ENCODE assay signal across 9 cellular contexts in the genomic region with DNA sequence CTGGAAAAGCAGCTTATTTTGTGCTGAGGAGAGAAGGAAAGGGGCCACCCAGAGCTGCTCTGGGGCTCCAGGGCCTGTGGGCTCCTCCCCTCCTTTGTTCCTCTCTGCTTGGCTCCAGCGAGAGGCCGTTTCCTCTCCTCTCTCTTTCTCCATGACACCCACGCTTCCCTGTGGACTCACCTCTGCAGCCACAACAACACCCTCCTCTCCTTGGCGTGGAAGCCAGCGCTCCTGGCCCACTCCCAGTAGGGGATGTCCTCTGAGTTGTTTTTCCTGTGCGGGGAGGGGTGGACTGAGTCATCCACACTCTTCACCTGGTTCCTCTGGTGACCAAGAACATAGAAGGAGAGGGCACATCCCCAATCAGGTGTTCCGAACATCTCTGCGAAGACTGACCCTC. TPM values are rescaled to one million over a fixed set of nuclear protein-coding genes. Genes with fewer than 3 reads are reported as not detected.
DNase-seq lines count a peak whose midpoint lies in the region; ATAC-seq and TF ChIP-seq lines count a peak whose summit lies in the region.
"Had no signal": no experiment of that assay in that cellular context is flagged by ENCODE, and none has a peak within 500 bp of the region (broad histone marks: within the 10 kb centered on the region; RNA-seq: fewer than 3 reads in every experiment).

No MANE protein-coding gene starts in this region.

- no peaks in the 10 kb centered on the region for H3K79me2 ChIP-seq in MM.1S (ENCODE audit: low read length)

- DNase-seq in HT-29 (ENCODE audit: low spot score) = peak; percentile 50
- DNase-seq in amniotic epithelial cell (ENCODE audit: low read depth) = peak; percentile 66
- peak; percentile 49 for DNase-seq in left cardiac atrium
- DNase-seq in renal cortical epithelial cell (ENCODE audit: low read depth) = peak; percentile 80
- DNase-seq in MM.1S = no peak
- DNase-seq in dedifferentiated amniotic fluid mesenchymal stem cell (ENCODE audit: extremely low spot score) = no peak
- DNase-seq: activated T-cell treated with anti-CD3 and anti-CD28 coated beads, Interleukin-2, amount 50 U/mL, for 4 hours had no signal

- no peak overlapping the region for H2AFZ ChIP-seq in MM.1S (ENCODE audit: low read length)

- H3K4me3 ChIP-seq in MM.1S (ENCODE audit: low read length) = no peak overlapping the region

- no peak overlapping the region for H3K4me2 ChIP-seq in MM.1S (ENCODE audit: low read depth, low read length)

- no peaks in the 10 kb centered on the region for H3K9me2 ChIP-seq in MM.1S (replicated peaks; ENCODE audit: insufficient read depth, low read length)

- no peaks in the 10 kb centered on the region for H3K9me3 ChIP-seq in MM.1S (replicated peaks; ENCODE audit: insufficient read depth, low read length)

- 0 out of 2 replicates have a peak, but pooled peaks cover 3% of the 10 kb centered on the region for H3K4me1 ChIP-seq in MM.1S (ENCODE audit: low read length)

- no peak for TF ChIP-seq CTCF in MM.1S (IDR thresholded peaks at IDR 0.05; ENCODE audit: low read length)

- peaks cover 33% of the 10 kb centered on the region for H3K27me3 ChIP-seq in MM.1S (replicated peaks; ENCODE audit: insufficient read depth, low read length)

- ATAC-seq in left cardiac atrium = peak; percentile 8 to 57
- ATAC-seq in GM19395 (IDR thresholded peaks at IDR 0.05; ENCODE audit: unreplicated experiment) = no peak
- ATAC-seq in HG03039 (IDR thresholded peaks at IDR 0.05; ENCODE audit: unreplicated experiment) = no peak
- ATAC-seq: activated T-cell treated with anti-CD3 and anti-CD28 coated beads, Interleukin-2, amount 50 U/mL, for 4 hours had no signal

- no peaks in the 10 kb centered on the region for H3K36me3 ChIP-seq in MM.1S (replicated peaks; ENCODE audit: insufficient read depth, low read length)

- H4K20me1 ChIP-seq in MM.1S (ENCODE audit: insufficient read depth, low read length) = no peaks in the 10 kb centered on the region

- no peak overlapping the region for H3K27ac ChIP-seq in MM.1S (ENCODE audit: low read length)

- H3K9ac ChIP-seq in MM.1S (ENCODE audit: low read length) = no peak overlapping the region

- intact Hi-C loops in left cardiac atrium (cut with DNase I) = no loop called here

- no peaks in the 10 kb centered on the region for H3F3A ChIP-seq in MM.1S (ENCODE audit: insufficient read depth, low read length)

RNA-seq across cellular contexts. Expression of a gene that starts 4.9 kb away (rescaled TPM):
- 0.08 TPM in 1 of 2 replicates, not detected in the other for total RNA-seq in HT-29 (2014; rRNA removed; shearing (Covaris generic))
- total RNA-seq in left cardiac atrium (under 1 TPM in 1 of 2 donors, not detected in 1; 0.10 TPM), renal cortical epithelial cell (under 0.01 and 0.05 TPM in 2 replicates)
- total RNA-seq: activated T-cell treated with anti-CD3 and anti-CD28 coated beads, Interleukin-2, amount 50 U/mL, for 4 hours had no signal

RNA-seq across cellular contexts. Expression of a gene that starts 10.6 kb away (rescaled TPM):
- total RNA-seq in HT-29 (2014; rRNA removed; shearing (Covaris generic)) = 1.1 and 1.2 TPM in 2 replicates
- 1 to 10 TPM; 1.1 to 1.9 TPM for total RNA-seq in left cardiac atrium
- total RNA-seq in renal cortical epithelial cell = 1.0 and 5.1 TPM in 2 replicates
- total RNA-seq: activated T-cell treated with anti-CD3 and anti-CD28 coated beads, Interleukin-2, amount 50 U/mL, for 4 hours had no signal

RNA-seq across cellular contexts. Expression of a gene that starts 12.8 kb away (rescaled TPM):
- total RNA-seq in HT-29 (2014; rRNA removed; shearing (Covaris generic)) = 0.13 and 0.33 TPM in 2 replicates
- not detected for total RNA-seq in left cardiac atrium
- 1.4 TPM in 1 of 2 replicates, not detected in the other for total RNA-seq in renal cortical epithelial cell
- total RNA-seq: activated T-cell treated with anti-CD3 and anti-CD28 coated beads, Interleukin-2, amount 50 U/mL, for 4 hours had no signal

RNA-seq across cellular contexts. Expression of a gene that starts 13.7 kb away (rescaled TPM):
- total RNA-seq in HT-29 (2014; rRNA removed; shearing (Covaris generic)) = not detected in 2 replicates
- total RNA-seq in left cardiac atrium = not detected
- total RNA-seq in renal cortical epithelial cell = not detected in 2 replicates
- total RNA-seq: activated T-cell treated with anti-CD3 and anti-CD28 coated beads, Interleukin-2, amount 50 U/mL, for 4 hours had no signal

RNA-seq across cellular contexts. Expression of a gene that starts 32.4 kb away (rescaled TPM):
- total RNA-seq in HT-29 (2014; rRNA removed; shearing (Covaris generic)) = 30.8 and 38.0 TPM in 2 replicates
- total RNA-seq in left cardiac atrium (10 to 100 TPM; 10.4 to 11.0 TPM), renal cortical epithelial cell (12.9 and 21.0 TPM in 2 replicates)

Comparison
In these comparisons a context has a peak if more than half of its experiments do, and no peak if none do; other contexts are left out.
1. DNase-seq: peak in HT-29 (single experiment), amniotic epithelial cell (single experiment), left cardiac atrium (single experiment) and renal cortical epithelial cell (single experiment); none in MM.1S (single experiment) and dedifferentiated amniotic fluid mesenchymal stem cell (single experiment).
2. ATAC-seq: peak in left cardiac atrium (2 of 2); none in GM19395 (single experiment) and HG03039 (single experiment).